Comparison of ENCODE assay signal across 26 cellular contexts in the genomic region with DNA sequence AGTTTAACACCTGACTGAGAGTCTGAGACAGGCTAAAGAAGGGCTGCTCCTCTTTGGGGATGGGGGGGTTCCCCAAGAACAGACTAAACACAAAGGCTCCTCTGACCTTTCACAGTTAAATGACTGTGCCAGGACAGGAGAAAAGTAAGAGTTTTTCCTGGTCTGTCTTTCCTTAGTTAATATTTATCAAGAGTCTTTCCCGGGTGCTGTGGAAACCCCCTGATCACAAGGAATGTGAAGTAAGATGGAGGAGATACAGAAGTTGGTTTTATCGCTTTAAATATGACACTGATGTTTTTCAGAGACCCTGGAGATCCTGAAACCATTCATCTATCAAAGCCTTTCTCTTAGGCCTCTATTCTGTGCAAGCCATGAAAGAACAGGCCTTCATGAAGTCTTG.
A peak's percentile ranks its signal among the peaks of the same experiment; 100 is the strongest.
DNase-seq lines count a peak whose midpoint lies in the region; ATAC-seq and TF ChIP-seq lines count a peak whose summit lies in the region.
"Had no signal": no experiment of that assay in that cellular context is flagged by ENCODE, and none has a peak within 500 bp of the region (broad histone marks: within the 10 kb centered on the region; RNA-seq: fewer than 3 reads in every experiment).

No MANE protein-coding gene starts in this region.

- TF ChIP-seq POLR2A in esophagus muscularis mucosa (IDR thresholded peaks at IDR 0.05; ENCODE audit: low read depth) (no peak), upper lobe of left lung (IDR thresholded peaks at IDR 0.05) (no peak)

- no peaks in the 10 kb centered on the region for H3K36me3 Mint-ChIP-seq in CD4-positive, alpha-beta memory T cell
- H3K36me3 Mint-ChIP-seq: activated naive CD4-positive, alpha-beta T cell treated with anti-CD3 and anti-CD28 coated beads, Interleukin-2, amount 10 ng/mL, durations not matched to agents 7 days and 5 days; CD4-positive, CD25-positive, alpha-beta regulatory T cell; naive thymus-derived CD8-positive, alpha-beta T cell; stimulated activated effector memory CD8-positive, alpha-beta T cell treated with anti-CD3 and anti-CD28 coated beads, Interleukin-12 subunit alpha, Interleukin-12 subunit beta, amount 100 ng/mL, for 72 hours had no signal

- POLR2A ChIA-PET in CD4-positive, alpha-beta memory T cell (lab: Charles Lee; ENCODE audit: partially characterized antibody) = no interaction called here

- H2BK12ac ChIP-seq in mesenchymal stem cell (ENCODE audit: low read length in 2 of 2) = no peak overlapping the region

- intact Hi-C loops in esophagus muscularis mucosa (cut with DNase I) = no loop called here
- intact Hi-C loops in CD4-positive, alpha-beta memory T cell (cut with micrococcal nuclease) = no loop called here

- ATAC-seq in upper lobe of left lung (ENCODE audit: low FRiP score in 2 of 2) (no peak), HG03196 (IDR thresholded peaks at IDR 0.05; ENCODE audit: unreplicated experiment) (no peak), GM21786 (IDR thresholded peaks at IDR 0.05; ENCODE audit: unreplicated experiment) (no peak)
- ATAC-seq: naive thymus-derived CD8-positive, alpha-beta T cell; Panc1; stimulated activated effector memory CD8-positive, alpha-beta T cell treated with anti-CD3 and anti-CD28 coated beads, Interleukin-12 subunit alpha, Interleukin-12 subunit beta, amount 100 ng/mL, for 72 hours had no signal

- H2AFZ ChIP-seq in OCI-LY3 (ENCODE audit: low read depth, low read length) (peak overlapping the region; percentile 58; the same call in 1 of the 2 replicates), mesenchymal stem cell (ENCODE audit: low read depth, low read length) (no peak overlapping the region)

- peak overlapping the region; percentile 83 for H2BK5ac ChIP-seq in mesenchymal stem cell (ENCODE audit: low read depth, low read length, poor library complexity, severe bottlenecking)

- H3K36me3 ChIP-seq in OCI-LY3 (replicated peaks; ENCODE audit: low read depth, low read length) (no peaks in the 10 kb centered on the region), esophagus muscularis mucosa (no peaks in the 10 kb centered on the region), mesenchymal stem cell (ENCODE audit: control insufficient read depth in 1 of 2, insufficient read depth in 2 of 2, low read depth in 1 of 2, low read length in 2 of 2) (no peaks in the 10 kb centered on the region), upper lobe of left lung (no peaks in the 10 kb centered on the region)
- no peaks in the 10 kb centered on the region for H3K36me3 ChIP-seq in CD4-positive, alpha-beta memory T cell (ENCODE audit: insufficient read depth, low read length)

- no peak for TF ChIP-seq EP300 in esophagus muscularis mucosa (IDR thresholded peaks at IDR 0.05)
- TF ChIP-seq EP300 in upper lobe of left lung (IDR thresholded peaks at IDR 0.05) = no peak

- H3K4me3 Mint-ChIP-seq in CD4-positive, alpha-beta memory T cell = no peak overlapping the region
- H3K4me3 Mint-ChIP-seq: activated CD4-positive, alpha-beta memory T cell treated with anti-CD3 and anti-CD28 coated beads, Interleukin-2, amount 10 ng/mL, durations not matched to agents 7 days and 5 days; activated naive CD4-positive, alpha-beta T cell treated with anti-CD3 and anti-CD28 coated beads, Interleukin-2, amount 10 ng/mL, durations not matched to agents 7 days and 5 days; CD4-positive, CD25-positive, alpha-beta regulatory T cell; HFFc6; naive thymus-derived CD8-positive, alpha-beta T cell; stimulated activated effector memory CD8-positive, alpha-beta T cell treated with anti-CD3 and anti-CD28 coated beads, Interleukin-12 subunit alpha, Interleukin-12 subunit beta, amount 100 ng/mL, for 72 hours had no signal

- H3K18ac ChIP-seq in mesenchymal stem cell (ENCODE audit: low read depth in 1 of 2, low read length in 2 of 2) = no peak overlapping the region

- no peaks in the 10 kb centered on the region for H3K9me3 Mint-ChIP-seq in CD4-positive, alpha-beta memory T cell
- H3K9me3 Mint-ChIP-seq: activated CD4-positive, alpha-beta memory T cell treated with anti-CD3 and anti-CD28 coated beads, Interleukin-2, amount 10 ng/mL, durations not matched to agents 7 days and 5 days; activated naive CD4-positive, alpha-beta T cell treated with anti-CD3 and anti-CD28 coated beads, Interleukin-2, amount 10 ng/mL, durations not matched to agents 7 days and 5 days; HFFc6; naive thymus-derived CD8-positive, alpha-beta T cell; stimulated activated effector memory CD8-positive, alpha-beta T cell treated with anti-CD3 and anti-CD28 coated beads, Interleukin-12 subunit alpha, Interleukin-12 subunit beta, amount 100 ng/mL, for 72 hours had no signal

- H3K4me3 ChIP-seq in OCI-LY3 (ENCODE audit: low read length) (no peak overlapping the region), esophagus muscularis mucosa (no peak overlapping the region), mesenchymal stem cell (ENCODE audit: insufficient read depth in 1 of 2, low read depth in 1 of 2, low read length in 2 of 2) (no peak overlapping the region), upper lobe of left lung (no peak overlapping the region)
- H3K4me3 ChIP-seq in CD4-positive, alpha-beta memory T cell (ENCODE audit: low read length in 2 of 2) = no peak overlapping the region
- H3K4me3 ChIP-seq: lung had no signal

- peak overlapping the region; percentile 30; the same call in 1 of the 2 replicates for H3K4me2 ChIP-seq in OCI-LY3 (ENCODE audit: low read length)
- H3K4me2 ChIP-seq in mesenchymal stem cell (ENCODE audit: low read length, poor library complexity, severe bottlenecking) = no peak overlapping the region

- no peak overlapping the region for H2BK120ac ChIP-seq in mesenchymal stem cell (ENCODE audit: low read depth, low read length)

- H3K9ac ChIP-seq in OCI-LY3 (ENCODE audit: low read length) (no peak overlapping the region), mesenchymal stem cell (ENCODE audit: low read length) (no peak overlapping the region)

- no peak overlapping the region for H3K23ac ChIP-seq in mesenchymal stem cell (ENCODE audit: low read length in 2 of 2)

- no peak overlapping the region for H3K27ac Mint-ChIP-seq in CD4-positive, alpha-beta memory T cell
- H3K27ac Mint-ChIP-seq: activated CD4-positive, alpha-beta memory T cell treated with anti-CD3 and anti-CD28 coated beads, Interleukin-2, amount 10 ng/mL, durations not matched to agents 7 days and 5 days; activated naive CD4-positive, alpha-beta T cell treated with anti-CD3 and anti-CD28 coated beads, Interleukin-2, amount 10 ng/mL, durations not matched to agents 7 days and 5 days; CD4-positive, CD25-positive, alpha-beta regulatory T cell; HFFc6; naive thymus-derived CD8-positive, alpha-beta T cell; stimulated activated effector memory CD8-positive, alpha-beta T cell treated with anti-CD3 and anti-CD28 coated beads, Interleukin-12 subunit alpha, Interleukin-12 subunit beta, amount 100 ng/mL, for 72 hours had no signal

- no peaks in the 10 kb centered on the region for H3K4me1 Mint-ChIP-seq in CD4-positive, alpha-beta memory T cell
- H3K4me1 Mint-ChIP-seq: activated CD4-positive, alpha-beta memory T cell treated with anti-CD3 and anti-CD28 coated beads, Interleukin-2, amount 10 ng/mL, durations not matched to agents 7 days and 5 days; activated naive CD4-positive, alpha-beta T cell treated with anti-CD3 and anti-CD28 coated beads, Interleukin-2, amount 10 ng/mL, durations not matched to agents 7 days and 5 days; CD4-positive, CD25-positive, alpha-beta regulatory T cell; stimulated activated effector memory CD8-positive, alpha-beta T cell treated with anti-CD3 and anti-CD28 coated beads, Interleukin-12 subunit alpha, Interleukin-12 subunit beta, amount 100 ng/mL, for 72 hours had no signal

- no peaks in the 10 kb centered on the region for H3K79me2 ChIP-seq in OCI-LY3 (ENCODE audit: low read length)

- H3K27ac ChIP-seq in OCI-LY3 (ENCODE audit: low read length) (no peak overlapping the region), esophagus muscularis mucosa (replicated peaks in 1 of 4) (no peak overlapping the region), mesenchymal stem cell (ENCODE audit: low read length, poor library complexity, severe bottlenecking) (peak overlapping the region; percentile 98), upper lobe of left lung (peak overlapping the region; percentile 52 to 76 (median 62))
- no peak overlapping the region for H3K27ac ChIP-seq in CD4-positive, alpha-beta memory T cell (ENCODE audit: low read depth, low read length)

- H3K4me1 ChIP-seq in OCI-LY3 (ENCODE audit: low read length) (peaks cover 44% of the 10 kb centered on the region), esophagus muscularis mucosa (no peaks in the 10 kb centered on the region), mesenchymal stem cell (ENCODE audit: control insufficient read depth, insufficient read depth, low read depth, low read length) (peaks cover 2% of the 10 kb centered on the region), upper lobe of left lung (peaks cover 4 to 31% (median 20%) of the 10 kb centered on the region in 4 donors)
- H3K4me1 ChIP-seq in CD4-positive, alpha-beta memory T cell (ENCODE audit: insufficient read depth, low read length) = no peaks in the 10 kb centered on the region

- CTCF ChIA-PET in CD4-positive, alpha-beta memory T cell (lab: Charles Lee; ENCODE audit: partially characterized antibody) = no interaction called here

- no peaks in the 10 kb centered on the region for H4K20me1 ChIP-seq in OCI-LY3 (ENCODE audit: insufficient read depth, low read length)

- H3K14ac ChIP-seq in mesenchymal stem cell (ENCODE audit: low read length in 2 of 2) = no peak overlapping the region

- no peak for TF ChIP-seq CTCF in OCI-LY3 (IDR thresholded peaks at IDR 0.05; ENCODE audit: low read depth, low read length)
- TF ChIP-seq CTCF in esophagus muscularis mucosa (IDR thresholded peaks at IDR 0.05) = no peak
- no peak for TF ChIP-seq CTCF in upper lobe of left lung (IDR thresholded peaks at IDR 0.05)

- H4K8ac ChIP-seq in mesenchymal stem cell (ENCODE audit: low read length) = no peak overlapping the region

- peak overlapping the region; percentile 89 for H2AK5ac ChIP-seq in mesenchymal stem cell (ENCODE audit: low read length, severe bottlenecking)

- no peaks in the 10 kb centered on the region for H3K27me3 ChIP-seq in OCI-LY3 (ENCODE audit: low read depth, low read length)
- H3K27me3 ChIP-seq in esophagus muscularis mucosa = no peaks in the 10 kb centered on the region
- no peaks in the 10 kb centered on the region for H3K27me3 ChIP-seq in mesenchymal stem cell (ENCODE audit: control insufficient read depth in 1 of 2, insufficient read depth in 1 of 2, low read length in 2 of 2)
- no peaks in the 10 kb centered on the region for H3K27me3 ChIP-seq in upper lobe of left lung
- no peaks in the 10 kb centered on the region for H3K27me3 ChIP-seq in CD4-positive, alpha-beta memory T cell (ENCODE audit: insufficient read depth, low read length)

- 89% methylated on average over 2 of the region's 2 CpGs for WGBS in esophagus muscularis mucosa
- WGBS in mesenchymal stem cell = 80% methylated on average over 2 of the region's 2 CpGs
- 61 to 66% methylated on average over 2 of the region's 2 CpGs for WGBS in upper lobe of left lung, 2 donors

- H2BK15ac ChIP-seq in mesenchymal stem cell (ENCODE audit: low read depth, poor library complexity, severe bottlenecking) = no peak overlapping the region

- no peak overlapping the region for H3K4ac ChIP-seq in mesenchymal stem cell (ENCODE audit: low read depth in 1 of 2, low read length in 2 of 2)

- H4K91ac ChIP-seq in mesenchymal stem cell (ENCODE audit: low read length) = no peak overlapping the region

- DNase-seq in esophagus muscularis mucosa (ENCODE audit: extremely low spot score) (peak; percentile 21), mesenchymal stem cell (no peak), upper lobe of left lung (no peak), NCI-H524 (lab: John Stamatoyannopoulos, UW) (no peak)
- DNase-seq in CD4-positive, alpha-beta memory T cell = no peak
- DNase-seq: activated CD4-positive, alpha-beta memory T cell treated with anti-CD3 and anti-CD28 coated beads, Interleukin-2, amount 10 ng/mL, durations not matched to agents 7 days and 5 days; activated CD4-positive, alpha-beta T cell treated with anti-CD3 and anti-CD28 coated beads for 1 hour; activated CD8-positive, alpha-beta memory T cell treated with anti-CD3 and anti-CD28 coated beads, Interleukin-2, amount 50 U/mL, for 4 hours; activated naive CD4-positive, alpha-beta T cell treated with anti-CD3 and anti-CD28 coated beads, Interleukin-2, amount 10 ng/mL, durations not matched to agents 7 days and 5 days; CD4-positive, CD25-positive, alpha-beta regulatory T cell; EL; glutamatergic neuron; HFFc6; KBM-7; naive thymus-derived CD8-positive, alpha-beta T cell; NCI-H1105; NCI-H187 treated with DMSO at 0.1 percent for 48 hours; NCI-H524 treated with DMSO at 0.1 percent for 48 hours; nucleus accumbens; SHP77 had no signal

- H3K9me3 ChIP-seq in OCI-LY3 (ENCODE audit: insufficient read depth, low read length) = no peaks in the 10 kb centered on the region
- no peaks in the 10 kb centered on the region for H3K9me3 ChIP-seq in esophagus muscularis mucosa
- no peaks in the 10 kb centered on the region for H3K9me3 ChIP-seq in mesenchymal stem cell (ENCODE audit: control insufficient read depth, low read length)
- H3K9me3 ChIP-seq in upper lobe of left lung = no peaks in the 10 kb centered on the region
- no peaks in the 10 kb centered on the region for H3K9me3 ChIP-seq in CD4-positive, alpha-beta memory T cell (ENCODE audit: control insufficient read depth in 1 of 2, low read length in 2 of 2)

- peaks cover 8 to 15% of the 10 kb centered on the region in 2 donors for H3K27me3 Mint-ChIP-seq in CD4-positive, alpha-beta memory T cell

- no peaks in the 10 kb centered on the region for H3K79me1 ChIP-seq in mesenchymal stem cell (replicated peaks; ENCODE audit: low read length, poor library complexity, severe bottlenecking)

Comparison
In these comparisons a context has a peak if more than half of its experiments do, and no peak if none do; other contexts are left out.
1. H3K27ac ChIP-seq: peak in mesenchymal stem cell (single experiment) and upper lobe of left lung (4 of 4); none in OCI-LY3 (single experiment), esophagus muscularis mucosa (0 of 4) and CD4-positive, alpha-beta memory T cell (single experiment).